Comparison of ENCODE assay signal across 8 cellular contexts in genomic region chr5:140347382-140347781, GRCh38. TPM values are rescaled to one million over a fixed set of nuclear protein-coding genes. Genes with fewer than 3 reads are reported as not detected.
DNase-seq lines count a peak whose midpoint lies in the region; ATAC-seq and TF ChIP-seq lines count a peak whose summit lies in the region.

No MANE protein-coding gene starts in this region.

- CTCF ChIA-PET in activated CD4-positive, alpha-beta memory T cell treated with anti-CD3 and anti-CD28 coated beads for 36 hours (lab: Charles Lee) = interaction anchor here (0.8 to 16.7 kb wide), 18 partner anchors 8 to 373 kb away, joined by 3 to 744 read pairs (median 5); partner anchors contain the start of genes PFDN1, SLC4A9 and ZMAT2

- H3K36me3 Mint-ChIP-seq in activated CD4-positive, alpha-beta memory T cell treated with anti-CD3 and anti-CD28 coated beads for 36 hours = peaks cover 10% of the 10 kb centered on the region
- no peaks in the 10 kb centered on the region for H3K36me3 Mint-ChIP-seq in glutamatergic neuron (ENCODE audit: unreplicated experiment)

- no peak overlapping the region for H3K9ac ChIP-seq in rectal smooth muscle tissue (ENCODE audit: low read length)

- DNase-seq in GM12864 (ENCODE audit: low read depth) = no peak
- no peak for DNase-seq in activated CD4-positive, alpha-beta memory T cell treated with anti-CD3 and anti-CD28 coated beads for 36 hours
- no peak for DNase-seq in glutamatergic neuron
- DNase-seq in stimulated activated CD4-positive, alpha-beta T cell treated with anti-CD3 and anti-CD28 coated beads, Interleukin-1b, Interleukin-23, amount 100 ng/mL, for 48 hours = no peak
- DNase-seq in NCI-H526 treated with DMSO at 0.1 percent for 48 hours (lab: John Stamatoyannopoulos, UW) = no peak

- H3K9me3 Mint-ChIP-seq in activated CD4-positive, alpha-beta memory T cell treated with anti-CD3 and anti-CD28 coated beads for 36 hours = no peaks in the 10 kb centered on the region
- peaks cover 2% of the 10 kb centered on the region for H3K9me3 Mint-ChIP-seq in glutamatergic neuron (ENCODE audit: unreplicated experiment)

- no peak for TF ChIP-seq CTCF in GM12864 (IDR thresholded peaks at IDR 0.05; ENCODE audit: low read depth, low read length, missing control alignments)
- TF ChIP-seq CTCF in glutamatergic neuron (IDR thresholded peaks at IDR 0.05; ENCODE audit: partially characterized antibody, unreplicated experiment) = no peak

- no peaks in the 10 kb centered on the region for H3K27me3 ChIP-seq in rectal smooth muscle tissue (ENCODE audit: control insufficient read depth, insufficient read depth, low read length)

- POLR2A ChIA-PET in activated CD4-positive, alpha-beta memory T cell treated with anti-CD3 and anti-CD28 coated beads for 36 hours (lab: Charles Lee) = no interaction called here

- H3K4me1 Mint-ChIP-seq in activated CD4-positive, alpha-beta memory T cell treated with anti-CD3 and anti-CD28 coated beads for 36 hours (ENCODE audit: low read depth) = peaks cover 35% of the 10 kb centered on the region
- H3K4me1 Mint-ChIP-seq in glutamatergic neuron (ENCODE audit: low read depth, unreplicated experiment) = peaks cover 11% of the 10 kb centered on the region

- H3K27ac ChIP-seq in rectal smooth muscle tissue (ENCODE audit: low read depth, low read length) = peak overlapping the region; percentile 76

- H3K36me3 ChIP-seq in rectal smooth muscle tissue (ENCODE audit: control insufficient read depth, insufficient read depth, low read length) = no peaks in the 10 kb centered on the region

- ATAC-seq in GM18517 (IDR thresholded peaks at IDR 0.05; ENCODE audit: unreplicated experiment) = no peak
- ATAC-seq in GM18861 (IDR thresholded peaks at IDR 0.05; ENCODE audit: unreplicated experiment) = no peak

- peaks cover 1% of the 10 kb centered on the region for H3K27me3 Mint-ChIP-seq in activated CD4-positive, alpha-beta memory T cell treated with anti-CD3 and anti-CD28 coated beads for 36 hours
- H3K27me3 Mint-ChIP-seq in glutamatergic neuron (ENCODE audit: unreplicated experiment) = peaks cover 11% of the 10 kb centered on the region

- no peak overlapping the region for H3K27ac Mint-ChIP-seq in activated CD4-positive, alpha-beta memory T cell treated with anti-CD3 and anti-CD28 coated beads for 36 hours
- no peak overlapping the region for H3K27ac Mint-ChIP-seq in glutamatergic neuron (ENCODE audit: unreplicated experiment)

- H3K4me3 ChIP-seq in GM12864 (ENCODE audit: low read depth, low read length) (peak overlapping the region; percentile 65; the same call in 1 of the 2 replicates), rectal smooth muscle tissue (ENCODE audit: low read length) (no peak overlapping the region)

- H3K4me1 ChIP-seq in rectal smooth muscle tissue (ENCODE audit: control insufficient read depth, insufficient read depth, low read length) = peaks cover 12% of the 10 kb centered on the region

- intact Hi-C loops in activated CD4-positive, alpha-beta memory T cell treated with anti-CD3 and anti-CD28 coated beads for 36 hours (cut with micrococcal nuclease) = loop anchor here (2.0 kb wide), 1 partner anchor 97 kb away; no protein-coding TSS in a partner anchor

- peak overlapping the region; percentile 27 for H3K4me3 Mint-ChIP-seq in activated CD4-positive, alpha-beta memory T cell treated with anti-CD3 and anti-CD28 coated beads for 36 hours
- H3K4me3 Mint-ChIP-seq in glutamatergic neuron (ENCODE audit: unreplicated experiment) = peak overlapping the region; percentile 79

RNA-seq across cellular contexts. Expression of gene HBEGF, which starts 1.0 kb away (rescaled TPM):
- total RNA-seq in activated CD4-positive, alpha-beta memory T cell treated with anti-CD3 and anti-CD28 coated beads for 36 hours = 10 to 100 TPM; 21.5 to 23.5 TPM
- total RNA-seq in glutamatergic neuron (ENCODE audit: unreplicated experiment) = 2.5 TPM

RNA-seq across cellular contexts. Expression of gene SLC4A9, which starts 12.6 kb away (rescaled TPM):
- under 1 TPM in 1 of 2 experiments, not detected in 1; 0.26 TPM for total RNA-seq in activated CD4-positive, alpha-beta memory T cell treated with anti-CD3 and anti-CD28 coated beads for 36 hours
- not detected for total RNA-seq in glutamatergic neuron (ENCODE audit: unreplicated experiment)

RNA-seq across cellular contexts. Expression of gene PFDN1, which starts 44.5 kb away (rescaled TPM):
- 10 to 100 TPM; 50.1 to 54.6 TPM for total RNA-seq in activated CD4-positive, alpha-beta memory T cell treated with anti-CD3 and anti-CD28 coated beads for 36 hours
- total RNA-seq in glutamatergic neuron (ENCODE audit: unreplicated experiment) = 67.7 TPM

RNA-seq across cellular contexts. Expression of gene ANKHD1, which starts 54.3 kb away (rescaled TPM):
- total RNA-seq in activated CD4-positive, alpha-beta memory T cell treated with anti-CD3 and anti-CD28 coated beads for 36 hours = 100 to 1,000 TPM; 102 to 105 TPM
- 105 TPM for total RNA-seq in glutamatergic neuron (ENCODE audit: unreplicated experiment)
